Comparison of ENCODE assay signal across 8 cellular contexts in the genomic region with DNA sequence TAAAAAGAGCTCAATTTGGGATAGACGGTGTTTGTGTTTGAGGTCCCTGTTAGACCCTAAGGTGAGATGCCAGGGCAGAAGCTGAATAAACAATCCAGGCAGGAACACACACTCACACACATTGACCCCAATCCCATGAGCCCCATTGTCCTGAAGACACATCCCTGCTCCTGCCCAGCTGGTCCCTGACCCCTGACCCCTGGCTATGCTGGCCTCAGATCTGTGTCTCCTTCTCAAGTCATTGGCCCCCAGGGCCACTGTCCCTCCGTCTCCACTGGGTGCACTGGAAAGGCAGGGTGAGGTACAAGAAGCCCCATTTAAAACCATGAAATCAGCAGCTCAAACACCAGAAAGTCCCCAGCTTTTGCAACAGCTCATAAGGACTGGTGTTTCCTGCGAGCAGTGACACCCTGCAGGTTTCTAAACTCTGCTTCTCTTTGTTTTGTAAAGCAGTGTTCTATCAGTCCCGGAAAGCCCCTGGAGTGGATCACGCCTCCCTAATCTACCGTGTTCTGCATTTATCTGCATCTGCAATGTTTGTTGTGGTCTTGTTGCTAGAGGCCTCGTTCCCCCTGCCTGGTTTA.
DNase-seq lines count a peak whose midpoint lies in the region; ATAC-seq, FAIRE-seq and TF ChIP-seq lines count a peak whose summit lies in the region.

No MANE protein-coding gene starts in this region.

- H3K9me3 Mint-ChIP-seq in effector memory CD8-positive, alpha-beta T cell, result no peaks in the 10 kb centered on the region

- no peaks in the 10 kb centered on the region for H3K36me3 Mint-ChIP-seq in effector memory CD8-positive, alpha-beta T cell (ENCODE audit: insufficient read depth)

- peak overlapping the region in 1 of 2 donors; percentile 81 for H3K27ac Mint-ChIP-seq in effector memory CD8-positive, alpha-beta T cell

- H3K4me1 Mint-ChIP-seq in effector memory CD8-positive, alpha-beta T cell (ENCODE audit: low read depth in 2 of 2), result peaks cover 8 to 9% of the 10 kb centered on the region in 2 donors

- DNase-seq in GM10248 (ENCODE audit: extremely low spot score) (peak; percentile 81), NCI-H1092 (lab: John Stamatoyannopoulos, UW) (no peak), RCC 7860 (ENCODE audit: low spot score) (no peak)
- DNase-seq in effector memory CD8-positive, alpha-beta T cell, result peak; percentile 32 to 37 (median 37)
- peak; percentile 10 to 17 for DNase-seq in stimulated activated CD4-positive, alpha-beta T cell treated with anti-CD3 and anti-CD28 coated beads, Interleukin-15, amount 100 ng/mL, for 1 hour (ENCODE audit: low read depth in 1 of 2, low spot score in 1 of 2)

- ATAC-seq in HG02852 (IDR thresholded peaks at IDR 0.05; ENCODE audit: unreplicated experiment) (peak; percentile 62), HG03095 (IDR thresholded peaks at IDR 0.05; ENCODE audit: unreplicated experiment) (no peak)
- ATAC-seq in activated CD4-positive, CD25-positive, alpha-beta regulatory T cell treated with anti-CD3 and anti-CD28 coated beads, Interleukin-2, amount 50 U/mL, for 24 hours, result peak; percentile 86 to 94
- ATAC-seq in effector memory CD8-positive, alpha-beta T cell (replicated peaks), result peak; percentile 93

- peak overlapping the region; percentile 4 to 51 for H3K4me3 Mint-ChIP-seq in effector memory CD8-positive, alpha-beta T cell

- CTCF ChIA-PET in GM10248 (lab: Yijun Ruan, JAX), result interaction anchor here (0.6 to 15.1 kb wide), 20 partner anchors 9 to 680 kb away, joined by 3 to 247 read pairs (median 4); a partner anchor contains a TSS

- POLR2A ChIA-PET in GM10248 (lab: Yijun Ruan, JAX), result interaction anchor here (0.7 to 1.3 kb wide), 2 partner anchors 9 to 555 kb away, joined by 3 to 7 read pairs; a partner anchor contains a TSS

- peaks cover 4 to 37% of the 10 kb centered on the region in 2 donors for H3K27me3 Mint-ChIP-seq in effector memory CD8-positive, alpha-beta T cell

- FAIRE-seq in RCC 7860 (lab: Jason Lieb, UNC), result no peak

- TF ChIP-seq CTCF in GM10248 (IDR thresholded peaks at IDR 0.05; ENCODE audit: control extremely low read depth, extremely low read depth, low read depth, missing control alignments), result no peak

Comparison
In these comparisons a context has a peak if more than half of its experiments do, and no peak if none do; other contexts are left out.
1. DNase-seq: peak in GM10248 (single experiment), effector memory CD8-positive, alpha-beta T cell (3 of 3) and stimulated activated CD4-positive, alpha-beta T cell treated with anti-CD3 and anti-CD28 coated beads, Interleukin-15, amount 100 ng/mL, for 1 hour (2 of 2); none in NCI-H1092 (single experiment) and RCC 7860 (single experiment).